23 cellular contexts compared by ENCODE assay signal in the genomic region with DNA sequence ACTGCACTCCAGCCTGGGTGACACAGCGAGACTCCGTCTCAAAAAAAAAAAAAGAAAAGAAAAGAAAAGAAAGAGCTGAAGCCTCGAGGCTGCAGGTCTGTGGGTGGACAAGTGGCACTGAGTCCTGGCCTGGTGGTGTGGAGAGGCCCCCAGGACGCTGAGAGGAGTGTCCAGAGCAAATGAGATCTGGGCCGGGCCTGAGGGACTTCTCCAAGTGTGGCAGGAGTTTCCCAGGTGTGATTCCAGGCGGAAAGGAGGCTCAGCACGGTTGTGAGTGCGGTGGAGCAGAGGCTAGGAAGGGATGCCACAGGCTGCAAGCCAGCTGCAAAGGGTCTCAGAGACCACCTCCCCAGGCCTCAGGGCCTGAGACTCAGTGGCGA. TPM values are rescaled to one million over a fixed set of nuclear protein-coding genes. Genes with fewer than 3 reads are reported as not detected.
DNase-seq lines count a peak whose midpoint lies in the region; ATAC-seq and TF ChIP-seq lines count a peak whose summit lies in the region.
"Had no signal": no experiment of that assay in that cellular context is flagged by ENCODE, and none has a peak within 500 bp of the region (broad histone marks: within the 10 kb centered on the region; RNA-seq: fewer than 3 reads in every experiment).

No MANE protein-coding gene starts in this region.

- H3K9me3 ChIP-seq in BLaER1 treated with 17β-estradiol and CSF1 and Interleukin-3, amounts not matched to agents 10 nM and 100 nM (replicated peaks in 1 of 11) = no peaks in the 10 kb centered on the region
- H3K9me3 ChIP-seq in T-helper 17 cell (ENCODE audit: control insufficient read depth, low read length, poor library complexity, severe bottlenecking) (no peaks in the 10 kb centered on the region), esophagus muscularis mucosa (no peaks in the 10 kb centered on the region), adrenal gland (replicated peaks in 1 of 3) (no peaks in the 10 kb centered on the region)
- H3K9me3 ChIP-seq: Peyer's patch, SJSA1 had no signal

- H3K36me3 Mint-ChIP-seq in T-helper 17 cell (ENCODE audit: low read depth) = peaks cover 4% of the 10 kb centered on the region
- H3K36me3 Mint-ChIP-seq in progenitor cell of endocrine pancreas (ENCODE audit: insufficient read depth) = no peaks in the 10 kb centered on the region
- H3K36me3 Mint-ChIP-seq: IgD-negative memory B cell had no signal

- H3K36me3 ChIP-seq in BLaER1 treated with 17β-estradiol and CSF1 and Interleukin-3, amounts not matched to agents 10 nM and 100 nM = no peaks in the 10 kb centered on the region
- H3K36me3 ChIP-seq in esophagus muscularis mucosa = peaks cover 0 to 3% (median 0%) of the 10 kb centered on the region in 4 donors
- H3K36me3 ChIP-seq in adrenal gland (replicated peaks in 1 of 2) = no peaks in the 10 kb centered on the region
- H3K36me3 ChIP-seq: Peyer's patch, SJSA1 had no signal

- H3K4me3 ChIP-seq in BLaER1 treated with 17β-estradiol and CSF1 and Interleukin-3, amounts not matched to agents 10 nM and 100 nM = no peak overlapping the region
- H3K4me3 ChIP-seq in esophagus muscularis mucosa (no peak overlapping the region), adrenal gland (no peak overlapping the region)
- H3K4me3 ChIP-seq: Peyer's patch, SJSA1 had no signal

- H3K27me3 Mint-ChIP-seq in T-helper 17 cell (peaks cover 3% of the 10 kb centered on the region), progenitor cell of endocrine pancreas (peaks cover 3% of the 10 kb centered on the region)
- H3K27me3 Mint-ChIP-seq: CD4-positive, alpha-beta T cell had no signal

- no peaks in the 10 kb centered on the region for H3K9me3 Mint-ChIP-seq in progenitor cell of endocrine pancreas (ENCODE audit: low read depth)
- H3K9me3 Mint-ChIP-seq: activated B cell treated with CpG ODN at 0.5 μM for 24 hours; CD4-positive, alpha-beta T cell; IgD-negative memory B cell had no signal

- no peak for TF ChIP-seq POLR2A in esophagus muscularis mucosa (IDR thresholded peaks at IDR 0.05; ENCODE audit: low read depth)
- no peak for TF ChIP-seq POLR2A in adrenal gland (IDR thresholded peaks at IDR 0.05)

- TF ChIP-seq CTCF in esophagus muscularis mucosa (IDR thresholded peaks at IDR 0.05) = no peak
- no peak for TF ChIP-seq CTCF in progenitor cell of endocrine pancreas (IDR thresholded peaks at IDR 0.05; ENCODE audit: unreplicated experiment)
- no peak for TF ChIP-seq CTCF in adrenal gland (IDR thresholded peaks at IDR 0.05)

- no peak for ATAC-seq in T-helper 17 cell
- ATAC-seq: sciatic nerve had no signal

- H3K27ac Mint-ChIP-seq in T-helper 17 cell = peak overlapping the region; percentile 29
- peak overlapping the region; percentile 15 for H3K27ac Mint-ChIP-seq in progenitor cell of endocrine pancreas
- H3K27ac Mint-ChIP-seq: activated B cell treated with CpG ODN at 0.5 μM for 24 hours; CD4-positive, alpha-beta T cell had no signal

- no peaks in the 10 kb centered on the region for H3K27me3 ChIP-seq in BLaER1 treated with 17β-estradiol and CSF1 and Interleukin-3, amounts not matched to agents 10 nM and 100 nM
- no peaks in the 10 kb centered on the region for H3K27me3 ChIP-seq in esophagus muscularis mucosa
- H3K27me3 ChIP-seq in adrenal gland = no peaks in the 10 kb centered on the region
- H3K27me3 ChIP-seq: Peyer's patch, SJSA1 had no signal

- 85% methylated on average over 9 of the region's 9 CpGs for WGBS in esophagus muscularis mucosa
- 88 to 91% (median 90%) methylated on average over 8 to 9 of the region's 9 CpGs for WGBS in adrenal gland, 4 donors

- H3K4me3 Mint-ChIP-seq in T-helper 17 cell = no peak overlapping the region
- H3K4me3 Mint-ChIP-seq in progenitor cell of endocrine pancreas (ENCODE audit: low read depth) = no peak overlapping the region
- H3K4me3 Mint-ChIP-seq: activated B cell treated with CpG ODN at 0.5 μM for 24 hours; CD4-positive, alpha-beta T cell; IgD-negative memory B cell had no signal

- H3K9ac ChIP-seq in BLaER1 treated with 17β-estradiol and CSF1 and Interleukin-3, amounts not matched to agents 10 nM and 100 nM = peak overlapping the region in 6 of 11 experiments; percentile 2 to 59 (median 30); a peak in 8 of 22 replicates

- peak overlapping the region; percentile 29 to 74 (median 66) for H3K4me2 ChIP-seq in BLaER1 treated with 17β-estradiol and CSF1 and Interleukin-3, amounts not matched to agents 10 nM and 100 nM

- peaks cover 0 to 26% (median 0%) of the 10 kb centered on the region in 11 experiments; a peak in 5 of 22 replicates for H4K20me1 ChIP-seq in BLaER1 treated with 17β-estradiol and CSF1 and Interleukin-3, amounts not matched to agents 10 nM and 100 nM

- peak overlapping the region in 10 of 11 experiments; percentile 36 to 73 (median 62); a peak in 17 of 22 replicates for H3K27ac ChIP-seq in BLaER1 treated with 17β-estradiol and CSF1 and Interleukin-3, amounts not matched to agents 10 nM and 100 nM
- H3K27ac ChIP-seq in esophagus muscularis mucosa (replicated peaks in 1 of 4) (peak overlapping the region in 3 of 4 donors; percentile 13 to 35 (median 29)), adrenal gland (no peak overlapping the region)
- H3K27ac ChIP-seq: HL-60, SJSA1 had no signal

- TF ChIP-seq EP300 in esophagus muscularis mucosa (IDR thresholded peaks at IDR 0.05) = no peak

- intact Hi-C loops in esophagus muscularis mucosa (cut with DNase I) = no loop called here
- intact Hi-C loops in adrenal gland (cut with DNase I) = no loop called here

- peaks cover 11% of the 10 kb centered on the region for H3K4me1 Mint-ChIP-seq in T-helper 17 cell
- H3K4me1 Mint-ChIP-seq in progenitor cell of endocrine pancreas (ENCODE audit: low read depth) = peaks cover 16% of the 10 kb centered on the region
- H3K4me1 Mint-ChIP-seq: activated B cell treated with CpG ODN at 0.5 μM for 24 hours had no signal

- DNase-seq in T-helper 17 cell (no peak), esophagus muscularis mucosa (ENCODE audit: extremely low spot score) (no peak), progenitor cell of endocrine pancreas (ENCODE audit: low spot score, unreplicated experiment) (no peak), NCI-H510A (lab: John Stamatoyannopoulos, UW) (no peak), adrenal gland (no peak), DMS53 (lab: John Stamatoyannopoulos, UW) (no peak), NCI-H2029 treated with DMSO at 0.1 percent for 48 hours (lab: John Stamatoyannopoulos, UW) (no peak)
- DNase-seq: activated B cell treated with CpG ODN at 0.5 μM for 24 hours; activated CD4-positive, alpha-beta T cell treated with anti-CD3 and anti-CD28 coated beads, Interleukin-2, amount 50 U/mL, for 48 hours; activated effector memory CD4-positive, alpha-beta T cell treated with Interleukin-2 at 50 U/mL for 16 hours; CD4-positive, alpha-beta T cell; DMS153; H7; NCI-H1436; NCI-H510A treated with DMSO at 0.1 percent for 48 hours; Peyer's patch; substantia nigra; T-helper 2 cell had no signal

- peaks cover 53 to 81% (median 77%) of the 10 kb centered on the region in 10 experiments for H3K4me1 ChIP-seq in BLaER1 treated with 17β-estradiol and CSF1 and Interleukin-3, amounts not matched to agents 10 nM and 100 nM
- H3K4me1 ChIP-seq in esophagus muscularis mucosa = peaks cover 45 to 58% (median 53%) of the 10 kb centered on the region in 4 donors
- no peaks in the 10 kb centered on the region for H3K4me1 ChIP-seq in adrenal gland (replicated peaks in 1 of 2)
- H3K4me1 ChIP-seq: Peyer's patch, SJSA1 had no signal

RNA-seq across cellular contexts. Expression of gene TTC7B, which starts 11.9 kb away (rescaled TPM):
- total RNA-seq in T-helper 17 cell (10 to 100 TPM in 1 of 2 donors, 1 to 10 TPM in 1; 2.5 to 28.3 TPM), esophagus muscularis mucosa (100 to 1,000 TPM in 2 of 4 donors, 10 to 100 TPM in 2; 54.4 to 148 (median 113) TPM), progenitor cell of endocrine pancreas (46.6 and 47.0 TPM in 2 replicates), adrenal gland (10 to 100 TPM; 13.6 to 58.4 (median 26.0) TPM)
- 10 to 100 TPM in 2 of 3 donors, 1 to 10 TPM in 1; 10.0 to 13.6 (median 11.7) TPM for polyA plus RNA-seq in adrenal gland

Comparison
In these comparisons a context has a peak if more than half of its experiments do, and no peak if none do; other contexts are left out.
1. H3K27ac ChIP-seq: peak in BLaER1 treated with 17β-estradiol and CSF1 and Interleukin-3, amounts not matched to agents 10 nM and 100 nM (10 of 11) and esophagus muscularis mucosa (3 of 4); none in adrenal gland (0 of 5).